ENCODE assay signal across 8 cellular contexts in the genomic region with DNA sequence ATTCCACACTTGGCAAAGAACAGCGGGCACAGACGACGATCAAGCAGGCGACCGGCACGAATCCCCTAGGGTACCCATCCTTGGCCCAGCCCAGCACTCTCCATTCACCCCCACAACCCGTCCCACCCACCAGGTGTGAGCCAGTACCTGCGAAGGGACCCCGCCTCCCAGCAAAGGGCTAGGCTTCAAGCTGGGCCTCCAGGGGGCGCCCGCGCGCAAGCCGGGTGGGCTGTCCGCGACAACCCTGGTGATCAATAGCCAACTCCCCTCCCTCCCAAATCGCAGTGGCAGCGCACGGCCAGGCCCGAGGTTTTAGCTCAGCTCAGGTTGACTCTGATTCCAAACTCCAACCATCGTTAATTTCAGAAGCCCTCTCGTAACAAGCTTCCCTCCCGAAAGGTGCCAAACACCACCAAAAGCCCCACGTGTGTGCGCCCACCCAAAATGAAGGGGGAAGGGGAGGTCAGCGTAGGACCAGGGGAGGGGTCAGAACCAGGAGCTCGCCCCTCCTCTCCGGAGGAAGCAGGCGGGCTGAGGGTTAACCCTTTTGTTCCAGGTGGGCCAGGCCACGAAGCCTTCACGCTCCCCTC. TPM values are rescaled to one million over a fixed set of nuclear protein-coding genes. Genes with fewer than 3 reads are reported as not detected.
DNase-seq lines count a peak whose midpoint lies in the region; ATAC-seq lines count a peak whose summit lies in the region.

No MANE protein-coding gene starts in this region.

- DNase-seq in Right ventricle myocardium superior (peak; percentile 65), Right ventricle myocardium inferior (ENCODE audit: missing footprints) (no peak), NCI-H524 (lab: John Stamatoyannopoulos, UW) (peak; percentile 43 to 72), epidermal melanocyte (ENCODE audit: insufficient read length, low spot score) (peak; percentile 71)
- DNase-seq in activated CD8-positive, alpha-beta memory T cell treated with anti-CD3 and anti-CD28 coated beads, Interleukin-2, amount 50 U/mL, for 24 hours (ENCODE audit: extremely low read depth), result peak; percentile 7
- DNase-seq in naive thymus-derived CD8-positive, alpha-beta T cell, result peak; percentile 4 to 63 (median 28)
- DNase-seq in stimulated activated naive B cell treated with anti-CD40 and anti-IgM and Interleukin-4, amounts not matched to agents 10 μg/mL and 1 μg/mL and 100 μg/mL, for 72 hours, result peak; percentile 35

- H3K27me3 Mint-ChIP-seq in naive thymus-derived CD8-positive, alpha-beta T cell, result peaks cover 30 to 71% (median 48%) of the 10 kb centered on the region in 5 donors
- H3K27me3 Mint-ChIP-seq in stimulated activated naive B cell treated with anti-CD40 and anti-IgM and Interleukin-4, amounts not matched to agents 10 μg/mL and 1 μg/mL and 100 μg/mL, for 72 hours, result peaks cover 51 to 63% of the 10 kb centered on the region in 2 donors

- intact Hi-C loops in Right ventricle myocardium superior (cut with DNase I) (no loop called here), Right ventricle myocardium inferior (cut with DNase I) (no loop called here)

- H3K4me1 Mint-ChIP-seq in naive thymus-derived CD8-positive, alpha-beta T cell, result peaks cover 0 to 14% (median 8%) of the 10 kb centered on the region in 4 donors
- H3K4me1 Mint-ChIP-seq in stimulated activated naive B cell treated with anti-CD40 and anti-IgM and Interleukin-4, amounts not matched to agents 10 μg/mL and 1 μg/mL and 100 μg/mL, for 72 hours, result peaks cover 7 to 21% of the 10 kb centered on the region in 2 donors

- peak overlapping the region in 7 of 10 donors; percentile 10 to 68 (median 37) for H3K4me3 Mint-ChIP-seq in naive thymus-derived CD8-positive, alpha-beta T cell
- peak overlapping the region; percentile 46 to 65 for H3K4me3 Mint-ChIP-seq in stimulated activated naive B cell treated with anti-CD40 and anti-IgM and Interleukin-4, amounts not matched to agents 10 μg/mL and 1 μg/mL and 100 μg/mL, for 72 hours

- no peak overlapping the region for H3K27ac Mint-ChIP-seq in naive thymus-derived CD8-positive, alpha-beta T cell
- H3K27ac Mint-ChIP-seq in stimulated activated naive B cell treated with anti-CD40 and anti-IgM and Interleukin-4, amounts not matched to agents 10 μg/mL and 1 μg/mL and 100 μg/mL, for 72 hours, result no peak overlapping the region

- ATAC-seq in Right ventricle myocardium superior (ENCODE audit: poor library complexity) (peak; percentile 70), Right ventricle myocardium inferior (no peak), GM19397 (IDR thresholded peaks at IDR 0.05; ENCODE audit: unreplicated experiment) (no peak)
- peak; percentile 47 to 53 for ATAC-seq in naive thymus-derived CD8-positive, alpha-beta T cell
- ATAC-seq in stimulated activated naive B cell treated with anti-CD40 and anti-IgM and Interleukin-4, amounts not matched to agents 10 μg/mL and 1 μg/mL and 100 μg/mL, for 72 hours (replicated peaks), result peak; percentile 66 to 67

- H3K9me3 Mint-ChIP-seq in naive thymus-derived CD8-positive, alpha-beta T cell, result peaks cover 0 to 3% (median 0%) of the 10 kb centered on the region in 9 donors
- H3K9me3 Mint-ChIP-seq in stimulated activated naive B cell treated with anti-CD40 and anti-IgM and Interleukin-4, amounts not matched to agents 10 μg/mL and 1 μg/mL and 100 μg/mL, for 72 hours, result no peaks in the 10 kb centered on the region

- no peaks in the 10 kb centered on the region for H3K36me3 Mint-ChIP-seq in naive thymus-derived CD8-positive, alpha-beta T cell
- H3K36me3 Mint-ChIP-seq in stimulated activated naive B cell treated with anti-CD40 and anti-IgM and Interleukin-4, amounts not matched to agents 10 μg/mL and 1 μg/mL and 100 μg/mL, for 72 hours, result no peaks in the 10 kb centered on the region

- POLR2A ChIA-PET in naive thymus-derived CD8-positive, alpha-beta T cell (lab: Charles Lee), result interaction anchor here (0.6 kb wide), 1 partner anchor 96 kb away, joined by 4 read pairs; no protein-coding TSS in a partner anchor

RNA-seq across cellular contexts. Expression of a gene that starts 2.1 kb away (rescaled TPM):
- 0.03 TPM for total RNA-seq in Right ventricle myocardium superior
- total RNA-seq in Right ventricle myocardium inferior, result 0.19 TPM
- total RNA-seq in naive thymus-derived CD8-positive, alpha-beta T cell, result not detected
- polyA plus RNA-seq in naive thymus-derived CD8-positive, alpha-beta T cell, result under 1 TPM in 1 of 3 donors, not detected in 2; 0.03 TPM

RNA-seq across cellular contexts. Expression of a gene that starts 32.0 kb away (rescaled TPM):
- total RNA-seq in Right ventricle myocardium superior (18.0 TPM), Right ventricle myocardium inferior (21.2 TPM)
- total RNA-seq in naive thymus-derived CD8-positive, alpha-beta T cell, result under 1 TPM; 0.08 to 0.19 TPM
- polyA plus RNA-seq in naive thymus-derived CD8-positive, alpha-beta T cell, result not detected

Comparison
In these comparisons a context has a peak if more than half of its experiments do, and no peak if none do; other contexts are left out.
1. ATAC-seq: peak in Right ventricle myocardium superior (single experiment), naive thymus-derived CD8-positive, alpha-beta T cell (2 of 2) and stimulated activated naive B cell treated with anti-CD40 and anti-IgM and Interleukin-4, amounts not matched to agents 10 μg/mL and 1 μg/mL and 100 μg/mL, for 72 hours (2 of 2); none in Right ventricle myocardium inferior (single experiment) and GM19397 (single experiment).
2. RNA of a gene that starts 32.0 kb away (total RNA-seq): 21.2 TPM in Right ventricle myocardium inferior (single experiment) and 18.0 TPM in Right ventricle myocardium superior (single experiment); 0.08 to 0.19 TPM in naive thymus-derived CD8-positive, alpha-beta T cell; every median in the first group is over 10 times any median in the second.